ENCODE assay signal across 1 cellular context in genomic region chr1:157239936-157240335, GRCh38.
TF ChIP-seq lines count a peak whose summit lies in the region.

No MANE protein-coding gene starts in this region.

TF ChIP-seq in A549, 52 proteins besides CTCF, POLR2A, EP300 and RAD21 (continued from another document):
- TF ChIP-seq REST (IDR thresholded peaks at IDR 0.05) (no peak), NPAS2 (CRISPR knock-in tag; IDR thresholded peaks at IDR 0.05; ENCODE audit: borderline replicate concordance) (no peak), RCOR1 (IDR thresholded peaks at IDR 0.05; ENCODE audit: low read depth, low read length) (no peak)
- TF ChIP-seq, protein P1, sequence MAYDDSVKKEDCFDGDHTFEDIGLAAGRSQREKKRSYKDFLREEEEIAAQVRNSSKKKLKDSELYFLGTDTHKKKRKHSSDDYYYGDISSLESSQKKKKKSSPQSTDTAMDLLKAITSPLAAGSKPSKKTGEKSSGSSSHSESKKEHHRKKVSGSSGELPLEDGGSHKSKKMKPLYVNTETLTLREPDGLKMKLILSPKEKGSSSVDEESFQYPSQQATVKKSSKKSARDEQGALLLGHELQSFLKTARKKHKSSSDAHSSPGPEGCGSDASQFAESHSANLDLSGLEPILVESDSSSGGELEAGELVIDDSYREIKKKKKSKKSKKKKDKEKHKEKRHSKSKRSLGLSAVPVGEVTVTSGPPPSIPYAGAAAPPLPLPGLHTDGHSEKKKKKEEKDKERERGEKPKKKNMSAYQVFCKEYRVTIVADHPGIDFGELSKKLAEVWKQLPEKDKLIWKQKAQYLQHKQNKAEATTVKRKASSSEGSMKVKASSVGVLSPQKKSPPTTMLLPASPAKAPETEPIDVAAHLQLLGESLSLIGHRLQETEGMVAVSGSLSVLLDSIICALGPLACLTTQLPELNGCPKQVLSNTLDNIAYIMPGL (CRISPR knock-in tag; IDR thresholded peaks at IDR 0.05; ENCODE audit: borderline replicate concordance): no peak
